ENCODE assay signal across 8 cellular contexts in the genomic region with DNA sequence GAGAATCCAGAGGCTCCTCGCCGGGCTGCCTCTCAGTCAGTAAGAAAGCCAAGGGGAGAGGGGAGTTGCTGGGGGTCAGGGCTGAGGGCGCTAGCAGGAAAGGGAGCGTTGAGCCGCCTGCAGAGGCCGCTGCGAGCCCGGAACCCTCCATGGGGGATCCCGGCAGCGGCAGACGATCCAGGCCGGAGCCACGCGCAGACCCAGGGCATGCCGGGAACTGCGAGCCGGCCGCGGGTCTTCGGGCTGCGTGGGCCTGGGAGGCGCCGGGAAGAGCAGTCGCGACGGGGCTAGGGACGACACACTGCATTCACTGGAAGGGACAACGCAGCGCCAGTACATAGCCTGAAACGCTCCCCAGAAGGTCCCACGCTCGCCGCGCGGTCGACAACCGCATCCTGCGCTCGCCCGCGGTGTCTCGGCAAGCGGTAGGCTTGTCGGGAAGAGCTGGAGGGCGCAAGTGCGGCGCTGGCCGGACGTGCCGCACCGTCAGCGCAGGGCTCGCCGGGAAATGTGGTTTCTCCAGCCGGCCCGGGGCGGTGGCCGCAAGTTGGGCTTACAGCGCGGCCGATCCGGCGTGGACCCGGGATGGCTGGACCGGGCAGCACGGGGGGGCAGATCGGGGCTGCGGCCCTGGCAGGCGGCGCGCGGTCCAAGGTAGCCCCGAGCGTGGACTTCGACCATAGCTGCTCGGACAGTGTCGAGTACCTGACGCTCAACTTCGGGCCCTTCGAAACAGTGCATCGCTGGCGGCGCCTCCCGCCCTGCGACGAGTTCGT. TPM values are rescaled to one million over a fixed set of nuclear protein-coding genes. Genes with fewer than 3 reads are reported as not detected.
A peak's percentile ranks its signal among the peaks of the same experiment; 100 is the strongest.
DNase-seq lines count a peak whose midpoint lies in the region; ATAC-seq and TF ChIP-seq lines count a peak whose summit lies in the region.

Gene LZTR1, plus strand, starts transcription at position 511 of the 776 bp plus-strand sequence. Its CDS starts 75 bp downstream, at position 586.

- H3K4me1 ChIP-seq in ascending aorta (peaks cover 11 to 23% of the 10 kb centered on the region in 2 donors), right cardiac atrium (ENCODE audit: control insufficient read depth, insufficient read depth, low read length) (peaks cover 5% of the 10 kb centered on the region), rectal smooth muscle tissue (ENCODE audit: control insufficient read depth, insufficient read depth, low read length) (peaks cover 19% of the 10 kb centered on the region)

- peak within 1 kb of the TSS; percentile 91 for H3K4me3 Mint-ChIP-seq in T-helper 2 cell treated with Interferon-gamma antibody and Interleukin-4, amounts not matched to agents 5 μg/mL and 100 μg/mL, for 36 hours

- H3K27me3 ChIP-seq in ascending aorta (no peaks in the 10 kb centered on the region), right cardiac atrium (ENCODE audit: control insufficient read depth, insufficient read depth) (no peaks in the 10 kb centered on the region), rectal smooth muscle tissue (ENCODE audit: control insufficient read depth, insufficient read depth, low read length) (no peaks in the 10 kb centered on the region)

- TF ChIP-seq CTCF in GM12873 (IDR thresholded peaks at IDR 0.05; ENCODE audit: insufficient read depth, low read depth, low read length, missing control alignments): peak; percentile 55
- peak; percentile 66 for TF ChIP-seq CTCF in HFF-Myc (IDR thresholded peaks at IDR 0.05; ENCODE audit: low read depth, low read length, missing control alignments)
- TF ChIP-seq CTCF in ascending aorta (IDR thresholded peaks at IDR 0.05): peak; percentile 42 to 57 (median 49)

- H3K9ac ChIP-seq in rectal smooth muscle tissue (ENCODE audit: low read length): peak within 1 kb of the TSS; percentile 57

- ATAC-seq in right cardiac atrium: peak; percentile 94 to 95

- no peak for DNase-seq in HFF-Myc (ENCODE audit: extremely low read depth, low read depth)
- DNase-seq in NAMALWA (ENCODE audit: low spot score): peak; percentile 77
- DNase-seq in T-helper 2 cell treated with Interferon-gamma antibody and Interleukin-4, amounts not matched to agents 5 μg/mL and 100 μg/mL, for 36 hours (ENCODE audit: low spot score): peak; percentile 82
- peak in 1 of 2 donors; percentile 88 for DNase-seq in ascending aorta (ENCODE audit: low spot score in 2 of 2)
- peak; percentile 86 to 93 (median 92) for DNase-seq in right cardiac atrium
- DNase-seq in NCI-H524 treated with DMSO at 0.1 percent for 48 hours (lab: John Stamatoyannopoulos, UW): no peak

- H3K36me3 ChIP-seq in ascending aorta (peaks cover 7 to 15% of the 10 kb centered on the region in 2 donors), rectal smooth muscle tissue (ENCODE audit: control insufficient read depth, insufficient read depth, low read length) (peaks cover 13% of the 10 kb centered on the region)

- H3K27ac Mint-ChIP-seq in T-helper 2 cell treated with Interferon-gamma antibody and Interleukin-4, amounts not matched to agents 5 μg/mL and 100 μg/mL, for 36 hours: peak within 1 kb of the TSS; percentile 89

- intact Hi-C loops in ascending aorta (cut with DNase I): loop anchor here (1.0 to 10.0 kb wide), 5 partner anchors 20 to 663 kb away; partner anchors contain the start of genes CRKL, P2RX6, PI4KA and SDF2L1
- intact Hi-C loops in right cardiac atrium (cut with DNase I): loop anchor here in 2 of 4 donors (5.0 to 10.0 kb wide), 2 partner anchors 65 to 117 kb away; partner anchors contain the start of gene CRKL (in 1 of the 2)

- peak within 1 kb of the TSS; percentile 90 for H3K4me3 ChIP-seq in HFF-Myc (replicated peaks; ENCODE audit: low read depth, low read length)
- H3K4me3 ChIP-seq in ascending aorta: peak within 1 kb of the TSS; percentile 74 to 90
- peak within 1 kb of the TSS; percentile 76 for H3K4me3 ChIP-seq in right cardiac atrium (ENCODE audit: low read length)
- peak within 1 kb of the TSS; percentile 90 for H3K4me3 ChIP-seq in rectal smooth muscle tissue (ENCODE audit: low read length)

- peaks cover 27% of the 10 kb centered on the region for H3K4me1 Mint-ChIP-seq in T-helper 2 cell treated with Interferon-gamma antibody and Interleukin-4, amounts not matched to agents 5 μg/mL and 100 μg/mL, for 36 hours (ENCODE audit: low read depth)

- H3K9me3 ChIP-seq in ascending aorta (no peaks in the 10 kb centered on the region), right cardiac atrium (ENCODE audit: control insufficient read depth, low read length) (no peaks in the 10 kb centered on the region)

- H3K27ac ChIP-seq in ascending aorta: peak within 1 kb of the TSS; percentile 73 to 85
- peak within 1 kb of the TSS; percentile 94 for H3K27ac ChIP-seq in right cardiac atrium (ENCODE audit: low read length)
- H3K27ac ChIP-seq in rectal smooth muscle tissue (ENCODE audit: low read depth, low read length): peak within 1 kb of the TSS; percentile 81

- H3K9me3 Mint-ChIP-seq in T-helper 2 cell treated with Interferon-gamma antibody and Interleukin-4, amounts not matched to agents 5 μg/mL and 100 μg/mL, for 36 hours: peaks cover 8% of the 10 kb centered on the region

- under 1% methylated on average over 87 of the region's 87 CpGs for WGBS in right cardiac atrium

- H3K36me3 Mint-ChIP-seq in T-helper 2 cell treated with Interferon-gamma antibody and Interleukin-4, amounts not matched to agents 5 μg/mL and 100 μg/mL, for 36 hours (ENCODE audit: low read depth): peaks cover 13% of the 10 kb centered on the region

- H3K27me3 Mint-ChIP-seq in T-helper 2 cell treated with Interferon-gamma antibody and Interleukin-4, amounts not matched to agents 5 μg/mL and 100 μg/mL, for 36 hours (ENCODE audit: low read depth): no peaks in the 10 kb centered on the region

RNA-seq across cellular contexts. Expression of gene LZTR1, which starts in this region (rescaled TPM):
- total RNA-seq in ascending aorta: 72.8 TPM
- 10 to 100 TPM; 28.3 to 33.2 (median 31.1) TPM for total RNA-seq in right cardiac atrium
- polyA plus RNA-seq in right cardiac atrium: 20.4 TPM

Comparison
In these comparisons a context has a peak if more than half of its experiments do, and no peak if none do; other contexts are left out.
1. DNase-seq: peak in NAMALWA (single experiment), T-helper 2 cell treated with Interferon-gamma antibody and Interleukin-4, amounts not matched to agents 5 μg/mL and 100 μg/mL, for 36 hours (single experiment) and right cardiac atrium (3 of 3); none in HFF-Myc (single experiment) and NCI-H524 treated with DMSO at 0.1 percent for 48 hours (single experiment).
2. Peak in every context shown above with its lines, with median percentiles within 50 percentile points of each other: CTCF ChIP-seq, H3K4me3 ChIP-seq and H3K27ac ChIP-seq.